12 cellular contexts compared by ENCODE assay signal in genomic region chr4:38129452-38129830, GRCh38.
DNase-seq lines count a peak whose midpoint lies in the region; FAIRE-seq and TF ChIP-seq lines count a peak whose summit lies in the region.
"Had no signal": no experiment of that assay in that cellular context is flagged by ENCODE, and none has a peak within 500 bp of the region (broad histone marks: within the 10 kb centered on the region; RNA-seq: fewer than 3 reads in every experiment).

No MANE protein-coding gene starts in this region.

- no peak overlapping the region for H3K4me2 ChIP-seq in osteoblast (ENCODE audit: insufficient read depth, low read length)

- peaks cover 38% of the 10 kb centered on the region for H3K4me1 Mint-ChIP-seq in Calu3 (ENCODE audit: low read depth, unreplicated experiment)

- BruUV-seq in Calu3 (replicated peaks; lab: Mats Ljungman, UMichigan), result no TSS peak

- H4K20me1 ChIP-seq in osteoblast (ENCODE audit: insufficient read depth, low read length), result no peaks in the 10 kb centered on the region

- DNase-seq in Calu3 (no peak), SJCRH30 (no peak), esophagus squamous epithelium (lab: John Stamatoyannopoulos, UW) (no peak), osteoblast (ENCODE audit: insufficient read length, low spot score, missing footprints) (no peak), H54 (ENCODE audit: insufficient read length, low spot score) (no peak), DMS153 treated with DMSO at 0.1 percent for 48 hours (lab: John Stamatoyannopoulos, UW; ENCODE audit: unreplicated experiment) (no peak), NCI-H2196 treated with DMSO at 0.1 percent for 48 hours (lab: John Stamatoyannopoulos, UW; ENCODE audit: unreplicated experiment) (no peak)
- no peak for DNase-seq in effector CD4-positive, alpha-beta T cell
- DNase-seq: activated gamma-delta T cell, NCI-H2171 had no signal

- H3K4me3 Mint-ChIP-seq in Calu3 (ENCODE audit: low read depth, unreplicated experiment), result no peak overlapping the region
- H3K4me3 Mint-ChIP-seq: mesothelial cell of epicardium had no signal

- H2AFZ ChIP-seq in osteoblast (ENCODE audit: low read length), result no peak overlapping the region

- no peaks in the 10 kb centered on the region for H3K9me3 ChIP-seq in SJCRH30 (replicated peaks)
- no peaks in the 10 kb centered on the region for H3K9me3 ChIP-seq in esophagus squamous epithelium
- H3K9me3 ChIP-seq in osteoblast (ENCODE audit: low read depth, low read length), result no peaks in the 10 kb centered on the region

- H3K36me3 Mint-ChIP-seq in Calu3 (ENCODE audit: insufficient read depth, unreplicated experiment), result no peaks in the 10 kb centered on the region

- 55 to 72% methylated on average over 4 of the region's 4 CpGs for WGBS in esophagus squamous epithelium, 2 donors

- TF ChIP-seq POLR2A in esophagus squamous epithelium (IDR thresholded peaks at IDR 0.05) (no peak), H54 (IDR thresholded peaks at IDR 0.05; ENCODE audit: low read depth, low read length) (no peak)

- FAIRE-seq in H54 (lab: Jason Lieb, UNC), result no peak
- FAIRE-seq: TTC549 had no signal

- H3K79me2 ChIP-seq in osteoblast (ENCODE audit: insufficient read depth, low read length), result no peaks in the 10 kb centered on the region

- no peaks in the 10 kb centered on the region for H3K27me3 Mint-ChIP-seq in Calu3 (ENCODE audit: unreplicated experiment)

- TF ChIP-seq CTCF in Calu3 (IDR thresholded peaks at IDR 0.05; ENCODE audit: unreplicated experiment) (no peak), esophagus squamous epithelium (IDR thresholded peaks at IDR 0.05) (no peak), osteoblast (IDR thresholded peaks at IDR 0.05; ENCODE audit: extremely low read depth, low read depth, low read length) (no peak)

- H3K27ac ChIP-seq in SJCRH30, result peak overlapping the region; percentile 90
- H3K27ac ChIP-seq in esophagus squamous epithelium, result peak overlapping the region in 3 of 4 donors; percentile 13 to 67 (median 49)
- H3K27ac ChIP-seq in osteoblast (ENCODE audit: low read depth, low read length), result peak overlapping the region; percentile 41

- intact Hi-C loops in Calu3 (cut with micrococcal nuclease; ENCODE audit: unreplicated experiment) (no loop called here), esophagus squamous epithelium (cut with DNase I) (no loop called here)

- no peaks in the 10 kb centered on the region for H3K9me3 Mint-ChIP-seq in Calu3 (ENCODE audit: low read depth, unreplicated experiment)
- H3K9me3 Mint-ChIP-seq: mesothelial cell of epicardium had no signal

- peak overlapping the region; percentile 77 for H3K27ac Mint-ChIP-seq in Calu3 (ENCODE audit: unreplicated experiment)
- H3K27ac Mint-ChIP-seq: mesothelial cell of epicardium had no signal

- H3K4me3 ChIP-seq in SJCRH30 (peak overlapping the region; percentile 2; the same call in 1 of the 2 replicates), esophagus squamous epithelium (no peak overlapping the region), osteoblast (ENCODE audit: insufficient read depth, low read length) (no peak overlapping the region)

- CTCF ChIA-PET in Calu3 (lab: Charles Lee), result interaction anchor here (1.0 to 1.4 kb wide), 2 partner anchors 10 to 558 kb away, joined by 3 read pairs; no protein-coding TSS in a partner anchor

- H3K4me1 ChIP-seq in SJCRH30 (peaks cover 45% of the 10 kb centered on the region), esophagus squamous epithelium (peaks cover 16 to 38% (median 21%) of the 10 kb centered on the region in 3 donors), osteoblast (ENCODE audit: insufficient read depth, low read length) (peaks cover 15% of the 10 kb centered on the region)

- H3K27me3 ChIP-seq in SJCRH30 (no peaks in the 10 kb centered on the region), esophagus squamous epithelium (no peaks in the 10 kb centered on the region), osteoblast (ENCODE audit: insufficient read depth, low read length) (no peaks in the 10 kb centered on the region)

- H3K36me3 ChIP-seq in SJCRH30, result 0 out of 2 replicates have a peak, but pooled peaks cover 2% of the 10 kb centered on the region
- H3K36me3 ChIP-seq in esophagus squamous epithelium, result peaks cover 0 to 30% (median 4%) of the 10 kb centered on the region in 3 donors
- peaks cover 15% of the 10 kb centered on the region for H3K36me3 ChIP-seq in osteoblast (ENCODE audit: insufficient read depth, low read length)
